In the genomic region with DNA sequence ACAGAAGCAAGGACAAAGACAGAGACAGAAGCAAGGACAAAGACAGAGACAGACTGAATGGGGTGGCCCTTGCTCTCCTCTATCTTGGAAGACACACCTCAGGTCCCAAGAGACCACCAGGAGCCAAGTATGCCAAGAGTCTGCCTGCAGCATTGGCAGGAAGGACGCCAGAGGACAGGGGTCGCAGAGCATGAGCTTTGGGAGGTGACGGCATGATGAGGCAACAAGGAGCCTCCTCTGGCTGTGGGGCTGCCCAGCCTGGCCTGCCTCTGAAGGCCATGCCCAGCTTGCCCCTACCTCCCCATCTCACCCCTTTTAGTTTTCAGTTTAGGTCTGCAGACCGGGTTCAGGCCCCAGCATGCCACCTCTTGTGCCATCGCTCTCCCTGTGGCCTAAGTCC, we compare ENCODE assay signal across 1 cellular context.
TF ChIP-seq lines count a peak whose summit lies in the region.

No MANE protein-coding gene starts in this region.

TF ChIP-seq in H1, 55 proteins besides CTCF, POLR2A, EP300 and RAD21:
- no peak for TF ChIP-seq RXRA (IDR thresholded peaks at IDR 0.05; ENCODE audit: insufficient read depth, low read depth, low read length)
